Comparison of ENCODE assay signal across 20 cellular contexts in the genomic region with DNA sequence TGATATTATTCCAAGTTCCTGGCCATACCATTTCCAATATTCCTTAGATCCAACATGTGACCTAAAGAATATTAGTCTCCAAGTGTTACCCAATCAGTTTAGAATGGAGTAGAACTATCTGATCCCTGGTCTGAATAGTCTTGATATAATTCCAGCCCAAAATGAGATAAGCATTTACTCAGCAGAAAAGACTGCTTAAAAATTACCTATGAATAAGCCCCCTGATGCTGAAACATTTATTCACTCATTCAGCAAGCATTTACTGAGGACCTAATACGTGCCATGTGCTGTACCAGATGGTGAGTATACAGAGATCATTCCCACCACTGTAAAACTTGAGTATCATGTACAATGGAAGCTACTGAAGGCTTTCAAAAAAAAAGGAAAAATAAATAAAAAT.
DNase-seq lines count a peak whose midpoint lies in the region; ATAC-seq and TF ChIP-seq lines count a peak whose summit lies in the region.
"Had no signal": no experiment of that assay in that cellular context is flagged by ENCODE, and none has a peak within 500 bp of the region (broad histone marks: within the 10 kb centered on the region; RNA-seq: fewer than 3 reads in every experiment).

No MANE protein-coding gene starts in this region.

- H3K36me3 Mint-ChIP-seq in activated CD8-positive, alpha-beta memory T cell treated with anti-CD3 and anti-CD28 coated beads, Interleukin-2, amount 10 ng/mL, durations not matched to agents 7 days and 5 days = no peaks in the 10 kb centered on the region
- H3K36me3 Mint-ChIP-seq: CD14-positive monocyte; CD8-positive, alpha-beta memory T cell had no signal

- H3K4me3 Mint-ChIP-seq in activated CD8-positive, alpha-beta memory T cell treated with anti-CD3 and anti-CD28 coated beads, Interleukin-2, amount 10 ng/mL, durations not matched to agents 7 days and 5 days = no peak overlapping the region
- H3K4me3 Mint-ChIP-seq: CD14-positive monocyte; CD4-positive, alpha-beta T cell; CD8-positive, alpha-beta memory T cell had no signal

- H3K4me1 Mint-ChIP-seq in activated CD8-positive, alpha-beta memory T cell treated with anti-CD3 and anti-CD28 coated beads, Interleukin-2, amount 10 ng/mL, durations not matched to agents 7 days and 5 days = no peaks in the 10 kb centered on the region
- H3K4me1 Mint-ChIP-seq: CD14-positive monocyte; CD8-positive, alpha-beta memory T cell had no signal

- peaks cover 6% of the 10 kb centered on the region for H3K27me3 Mint-ChIP-seq in activated CD8-positive, alpha-beta memory T cell treated with anti-CD3 and anti-CD28 coated beads, Interleukin-2, amount 10 ng/mL, durations not matched to agents 7 days and 5 days

- DNase-seq in GM03348 (ENCODE audit: low spot score) (peak; percentile 7), HS-5 (ENCODE audit: low read depth) (peak; percentile 50), fibroblast of mammary gland (ENCODE audit: low read depth) (peak; percentile 20), NOMO-1 (lab: John Stamatoyannopoulos, UW; ENCODE audit: unreplicated experiment in 2 of 2) (no peak)
- DNase-seq in activated CD8-positive, alpha-beta memory T cell treated with anti-CD3 and anti-CD28 coated beads, Interleukin-2, amount 10 ng/mL, durations not matched to agents 7 days and 5 days = no peak
- DNase-seq in stimulated activated CD4-positive, alpha-beta T cell treated with anti-CD3 and anti-CD28 coated beads, Interleukin-1b, Interleukin-23, amount 100 ng/mL, for 48 hours = no peak
- DNase-seq: 8988T; ACHN; AML-193; BE2C; CD4-positive, alpha-beta T cell; CD8-positive, alpha-beta memory T cell; DMS 273 treated with DMSO at 0.1 percent for 48 hours; DMS79; GF-D8; H7 had no signal

- TF ChIP-seq CTCF in fibroblast of mammary gland (conservative IDR thresholded peaks at IDR 0.05; ENCODE audit: control insufficient read depth, insufficient read depth, low read depth, low read length) = no peak

- H3K9me3 Mint-ChIP-seq in activated CD8-positive, alpha-beta memory T cell treated with anti-CD3 and anti-CD28 coated beads, Interleukin-2, amount 10 ng/mL, durations not matched to agents 7 days and 5 days (ENCODE audit: low read depth) = no peaks in the 10 kb centered on the region
- H3K9me3 Mint-ChIP-seq: CD14-positive monocyte; CD4-positive, alpha-beta T cell; CD8-positive, alpha-beta memory T cell had no signal

- no peak overlapping the region for H3K4me3 ChIP-seq in fibroblast of mammary gland (ENCODE audit: control insufficient read depth, low read depth, low read length)
- H3K4me3 ChIP-seq: A549; BLaER1 treated with 17β-estradiol and CSF1 and Interleukin-3, amounts not matched to agents 10 nM and 100 nM had no signal

- CTCF ChIA-PET in activated CD8-positive, alpha-beta memory T cell treated with anti-CD3 and anti-CD28 coated beads, Interleukin-2, amount 10 ng/mL, durations not matched to agents 7 days and 5 days (lab: Charles Lee) = no interaction called here

- H3K27ac Mint-ChIP-seq in activated CD8-positive, alpha-beta memory T cell treated with anti-CD3 and anti-CD28 coated beads, Interleukin-2, amount 10 ng/mL, durations not matched to agents 7 days and 5 days = no peak overlapping the region
- H3K27ac Mint-ChIP-seq: CD14-positive monocyte; CD4-positive, alpha-beta T cell; CD8-positive, alpha-beta memory T cell had no signal

- no peak for ATAC-seq in activated CD8-positive, alpha-beta memory T cell treated with anti-CD3 and anti-CD28 coated beads, Interleukin-2, amount 10 ng/mL, durations not matched to agents 7 days and 5 days
- ATAC-seq: A549, HCT116 had no signal

Comparison
In these comparisons a context has a peak if more than half of its experiments do, and no peak if none do; other contexts are left out.
1. DNase-seq: peak in GM03348 (single experiment), HS-5 (single experiment) and fibroblast of mammary gland (single experiment); none in NOMO-1 (0 of 2), activated CD8-positive, alpha-beta memory T cell treated with anti-CD3 and anti-CD28 coated beads, Interleukin-2, amount 10 ng/mL, durations not matched to agents 7 days and 5 days (single experiment) and stimulated activated CD4-positive, alpha-beta T cell treated with anti-CD3 and anti-CD28 coated beads, Interleukin-1b, Interleukin-23, amount 100 ng/mL, for 48 hours (single experiment).